8 cellular contexts compared by ENCODE assay signal in genomic region chr11:45899448-45900174, GRCh38. TPM values are rescaled to one million over a fixed set of nuclear protein-coding genes. Genes with fewer than 3 reads are reported as not detected.
DNase-seq lines count a peak whose midpoint lies in the region; ATAC-seq and TF ChIP-seq lines count a peak whose summit lies in the region.

No MANE protein-coding gene starts in this region.

- no peaks in the 10 kb centered on the region for H3K27me3 ChIP-seq in left ventricle myocardium inferior (ENCODE audit: low read depth)
- H3K27me3 ChIP-seq in trophoblast cell (ENCODE audit: insufficient read depth, low read length), result peaks cover 7% of the 10 kb centered on the region
- H3K27me3 ChIP-seq in transverse colon, result peaks cover 50% of the 10 kb centered on the region

- H3K4ac ChIP-seq in trophoblast cell (ENCODE audit: low read depth, low read length), result peak overlapping the region; percentile 42

- peaks cover 1% of the 10 kb centered on the region for H3K79me2 ChIP-seq in trophoblast cell (ENCODE audit: control insufficient read depth, insufficient read depth, low read length, poor library complexity)

- H3K4me3 ChIP-seq in left ventricle myocardium inferior (peak overlapping the region; percentile 73), trophoblast cell (ENCODE audit: low read depth, low read length) (peak overlapping the region; percentile 76), transverse colon (peak overlapping the region; percentile 38 to 58 (median 46))

- H3K14ac ChIP-seq in trophoblast cell (ENCODE audit: low read length), result peak overlapping the region; percentile 92

- H2BK120ac ChIP-seq in trophoblast cell (ENCODE audit: insufficient read depth, low read length, poor library complexity), result peak overlapping the region; percentile 90

- peak overlapping the region; percentile 56 for H2BK12ac ChIP-seq in trophoblast cell (ENCODE audit: low read length)

- H3K4me1 ChIP-seq in left ventricle myocardium inferior, result peaks cover 31% of the 10 kb centered on the region
- peaks cover 6 to 8% of the 10 kb centered on the region in 2 experiments for H3K4me1 ChIP-seq in trophoblast cell (ENCODE audit: control insufficient read depth in 1 of 2, insufficient read depth in 2 of 2, low read length in 2 of 2)
- peaks cover 3 to 18% (median 15%) of the 10 kb centered on the region in 4 donors for H3K4me1 ChIP-seq in transverse colon

- no CpG with 5 or more reads among the region's 62 CpGs for WGBS in trophoblast cell (ENCODE audit: extremely low coverage, insufficient coverage, insufficient read length)
- 0 to 2% methylated on average over 4 to 18 of the region's 62 CpGs for WGBS in transverse colon (ENCODE audit: low coverage in 1 of 2), 2 donors

- peak overlapping the region; percentile 91 for H3K18ac ChIP-seq in trophoblast cell (ENCODE audit: low read length)

- TF ChIP-seq EP300 in transverse colon (IDR thresholded peaks at IDR 0.05; ENCODE audit: low read depth), result no peak

- H3K4me2 ChIP-seq in trophoblast cell (ENCODE audit: low read length), result peak overlapping the region; percentile 74

- H2AK5ac ChIP-seq in trophoblast cell (ENCODE audit: low read length), result no peak overlapping the region

- peaks cover 2% of the 10 kb centered on the region for H3K79me1 ChIP-seq in trophoblast cell (ENCODE audit: low read length)

- peak; percentile 49 for ATAC-seq in GM21515 (IDR thresholded peaks at IDR 0.05; ENCODE audit: unreplicated experiment)

- TF ChIP-seq CTCF in C4-2B (conservative IDR thresholded peaks at IDR 0.05) (no peak), left ventricle myocardium inferior (IDR thresholded peaks at IDR 0.05; ENCODE audit: borderline replicate concordance) (no peak), transverse colon (IDR thresholded peaks at IDR 0.05) (no peak)

- H3K9me3 ChIP-seq in left ventricle myocardium inferior (replicated peaks) (no peaks in the 10 kb centered on the region), trophoblast cell (ENCODE audit: insufficient read depth, low read depth, low read length) (no peaks in the 10 kb centered on the region), transverse colon (no peaks in the 10 kb centered on the region)

- no peak overlapping the region for H4K12ac ChIP-seq in trophoblast cell (ENCODE audit: low read depth, low read length)

- H3K9ac ChIP-seq in trophoblast cell (ENCODE audit: low read length), result no peak overlapping the region

- no peak overlapping the region for H3K23ac ChIP-seq in trophoblast cell (ENCODE audit: low read length)

- H3K27ac ChIP-seq in C4-2B (peak overlapping the region; percentile 77), angular gyrus (ENCODE audit: low read depth, low read length) (peak overlapping the region; percentile 94), left ventricle myocardium inferior (replicated peaks) (peak overlapping the region; percentile 65), trophoblast cell (ENCODE audit: low read depth, low read length) (no peak overlapping the region), transverse colon (peak overlapping the region; percentile 8 to 54 (median 46))

- H3K36me3 ChIP-seq in left ventricle myocardium inferior (peaks cover 6% of the 10 kb centered on the region), trophoblast cell (ENCODE audit: control insufficient read depth in 1 of 2, insufficient read depth in 2 of 2, low read length in 2 of 2) (peaks cover 3 to 4% of the 10 kb centered on the region in 2 experiments), transverse colon (no peaks in the 10 kb centered on the region)

- in situ Hi-C loops in transverse colon (cut with MboI; ENCODE audit: low pct_ligation_motif_present in 1 of 4, low pct_unique_long_range_greater_than_20kb in 1 of 4, low sequenced_read_pairs in 3 of 4), result no loop called here

- intact Hi-C loops in left ventricle myocardium inferior (cut with micrococcal nuclease), result no loop called here
- intact Hi-C loops in transverse colon (cut with DNase I; ENCODE audit: low total_unique reads), result no loop called here

- TF ChIP-seq POLR2A in transverse colon (IDR thresholded peaks at IDR 0.05), result no peak

- H4K8ac ChIP-seq in trophoblast cell (ENCODE audit: low read depth, low read length), result peak overlapping the region; percentile 78

- peak overlapping the region; percentile 90 for H4K91ac ChIP-seq in trophoblast cell (ENCODE audit: low read depth, low read length)

- H2BK5ac ChIP-seq in trophoblast cell (ENCODE audit: low read depth, low read length, poor library complexity), result peak overlapping the region; percentile 91

- H2AFZ ChIP-seq in trophoblast cell (ENCODE audit: insufficient read depth, low read length, poor library complexity), result peak overlapping the region; percentile 88

- DNase-seq in NCI-H1048 (lab: John Stamatoyannopoulos, UW), result peak; percentile 85
- peak; percentile 31 for DNase-seq in SW480 (ENCODE audit: low spot score)
- DNase-seq in left ventricle myocardium inferior, result peak; percentile 81
- peak in 1 of 2 donors; percentile 53 for DNase-seq in trophoblast cell
- peak; percentile 75 for DNase-seq in transverse colon

RNA-seq across cellular contexts. Expression of gene FREY1, which starts 7.5 kb away (rescaled TPM):
- total RNA-seq in left ventricle myocardium inferior (not detected), transverse colon (1 to 10 TPM in 1 of 4 donors, under 1 TPM in 1, not detected in 2; 0.82 to 2.7 TPM)
- polyA plus RNA-seq in trophoblast cell (2013), result 0.40 and 0.43 TPM in 2 replicates

RNA-seq across cellular contexts. Expression of gene MAPK8IP1, which starts 14.2 kb away (rescaled TPM):
- total RNA-seq in left ventricle myocardium inferior, result 4.6 TPM
- polyA plus RNA-seq in trophoblast cell (2013), result 7.4 and 8.1 TPM in 2 replicates
- 10 to 100 TPM in 1 of 4 donors, 1 to 10 TPM in 3; 1.9 to 11.1 (median 2.6) TPM for total RNA-seq in transverse colon

RNA-seq across cellular contexts. Expression of gene PEX16, which starts 18.1 kb away (rescaled TPM):
- 10.9 TPM for total RNA-seq in left ventricle myocardium inferior
- 14.1 and 15.5 TPM in 2 replicates for polyA plus RNA-seq in trophoblast cell (2013)
- 100 to 1,000 TPM in 1 of 4 donors, 10 to 100 TPM in 3; 31.3 to 111 (median 51.9) TPM for total RNA-seq in transverse colon

RNA-seq across cellular contexts. Expression of gene LARGE2, which starts 22.8 kb away (rescaled TPM):
- total RNA-seq in left ventricle myocardium inferior, result not detected
- 7.3 and 8.4 TPM in 2 replicates for polyA plus RNA-seq in trophoblast cell (2013)
- total RNA-seq in transverse colon, result 1 to 10 TPM in 1 of 4 donors, under 1 TPM in 2, not detected in 1; 0.55 to 1.3 (median 0.60) TPM

RNA-seq across cellular contexts. Expression of gene CRY2, which starts 52.3 kb away (rescaled TPM):
- 62.2 TPM for total RNA-seq in left ventricle myocardium inferior
- 7.8 and 8.1 TPM in 2 replicates for polyA plus RNA-seq in trophoblast cell (2013)
- total RNA-seq in transverse colon, result 10 to 100 TPM; 42.2 to 73.6 (median 50.2) TPM
